1 cellular context compared by ENCODE assay signal in genomic region chr2:208015475-208015874, GRCh38.
TF ChIP-seq lines count a peak whose summit lies in the region.

No MANE protein-coding gene starts in this region.

TF ChIP-seq in HepG2, 621 proteins besides CTCF, POLR2A, EP300 and RAD21 (continued from another document and continues in another):
- TF ChIP-seq, protein P1, sequence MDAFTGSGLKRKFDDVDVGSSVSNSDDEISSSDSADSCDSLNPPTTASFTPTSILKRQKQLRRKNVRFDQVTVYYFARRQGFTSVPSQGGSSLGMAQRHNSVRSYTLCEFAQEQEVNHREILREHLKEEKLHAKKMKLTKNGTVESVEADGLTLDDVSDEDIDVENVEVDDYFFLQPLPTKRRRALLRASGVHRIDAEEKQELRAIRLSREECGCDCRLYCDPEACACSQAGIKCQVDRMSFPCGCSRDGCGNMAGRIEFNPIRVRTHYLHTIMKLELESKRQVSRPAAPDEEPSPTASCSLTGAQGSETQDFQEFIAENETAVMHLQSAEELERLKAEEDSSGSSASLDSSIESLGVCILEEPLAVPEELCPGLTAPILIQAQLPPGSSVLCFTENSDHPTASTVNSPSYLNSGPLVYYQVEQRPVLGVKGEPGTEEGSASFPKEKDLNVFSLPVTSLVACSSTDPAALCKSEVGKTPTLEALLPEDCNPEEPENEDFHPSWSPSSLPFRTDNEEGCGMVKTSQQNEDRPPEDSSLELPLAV (CRISPR knock-in tag; conservative IDR thresholded peaks at IDR 0.05; ENCODE audit: low read depth): no peak
- TF ChIP-seq NCOA2 (CRISPR knock-in tag; IDR thresholded peaks at IDR 0.05) (peak; percentile 61), TEAD3 (CRISPR knock-in tag; optimal IDR thresholded peaks at IDR 0.05; ENCODE audit: borderline replicate concordance) (peak; percentile 70), SRSF9 (IDR thresholded peaks at IDR 0.05; ENCODE audit: borderline replicate concordance, insufficient read depth, low read depth, low read length, poor library complexity, severe bottlenecking) (no peak), FOXA1 (IDR thresholded peaks at IDR 0.05) (no peak), FOXA1 (CRISPR knock-in tag; IDR thresholded peaks at IDR 0.05) (peak; percentile 61), FOXJ3 (CRISPR knock-in tag; IDR thresholded peaks at IDR 0.05; ENCODE audit: borderline replicate concordance) (peak; percentile 83; the same call in 1 of the 2 replicates), ZNF780A (CRISPR knock-in tag; IDR thresholded peaks at IDR 0.05) (no peak), CBFB (CRISPR knock-in tag; IDR thresholded peaks at IDR 0.05) (peak; percentile 61; the same call in 1 of the 2 replicates), PBX3 (CRISPR knock-in tag; IDR thresholded peaks at IDR 0.05; ENCODE audit: borderline replicate concordance) (no peak), CENPT (CRISPR knock-in tag; IDR thresholded peaks at IDR 0.05; ENCODE audit: low read depth) (no peak), HMG20A (CRISPR knock-in tag; IDR thresholded peaks at IDR 0.05; ENCODE audit: borderline replicate concordance) (peak; percentile 87; the same call in 1 of the 2 replicates), SOX6 (IDR thresholded peaks at IDR 0.05) (no peak), SOX6 (CRISPR knock-in tag; IDR thresholded peaks at IDR 0.05) (peak; percentile 88), ISL2 (CRISPR knock-in tag; IDR thresholded peaks at IDR 0.05) (peak; percentile 77), SOX13 (IDR thresholded peaks at IDR 0.05) (peak; percentile 69; the same call in 1 of the 2 replicates), SOX13 (CRISPR knock-in tag; conservative IDR thresholded peaks at IDR 0.05 in 1 of 2, IDR thresholded peaks at IDR 0.05 in 1 of 2) (peak in 1 of 2 experiments; percentile 98; a peak in 2 of 4 replicates), CEBPB (IDR thresholded peaks at IDR 0.05; ENCODE audit: borderline replicate concordance, low read depth, low read length) (peak; percentile 65; the same call in 1 of the 2 replicates), POLR2AphosphoS2 (IDR thresholded peaks at IDR 0.05; ENCODE audit: low read depth, low read length) (no peak), GATAD2A (CRISPR knock-in tag; IDR thresholded peaks at IDR 0.05) (peak; percentile 87), ZNF513 (CRISPR knock-in tag; conservative IDR thresholded peaks at IDR 0.05) (no peak), CREB1 (IDR thresholded peaks at IDR 0.05) (no peak), CREB1 (CRISPR knock-in tag; IDR thresholded peaks at IDR 0.05) (peak; percentile 51; the same call in 1 of the 2 replicates), TBL1XR1 (IDR thresholded peaks at IDR 0.05; ENCODE audit: borderline replicate concordance, low read length, partially characterized antibody) (no peak), CREM (IDR thresholded peaks at IDR 0.05) (peak; percentile 43; the same call in 1 of the 2 replicates), CREM (CRISPR knock-in tag; IDR thresholded peaks at IDR 0.05) (no peak), MAFF (IDR thresholded peaks at IDR 0.05; ENCODE audit: low read depth, low read length) (peak; percentile 9; the same call in 1 of the 2 replicates), ZNF512B (CRISPR knock-in tag; IDR thresholded peaks at IDR 0.05; ENCODE audit: borderline replicate concordance) (no peak), RARA (CRISPR knock-in tag; IDR thresholded peaks at IDR 0.05) (peak; percentile 46; the same call in 1 of the 2 replicates), SAP130 (CRISPR knock-in tag; IDR thresholded peaks at IDR 0.05; ENCODE audit: low read depth) (peak; percentile 34), HES4 (CRISPR knock-in tag; IDR thresholded peaks at IDR 0.05; ENCODE audit: borderline replicate concordance) (no peak), RBM22 (optimal IDR thresholded peaks at IDR 0.05; ENCODE audit: low read length) (no peak), THAP7 (CRISPR knock-in tag; IDR thresholded peaks at IDR 0.05) (no peak), ZNF136 (CRISPR knock-in tag; IDR thresholded peaks at IDR 0.05; ENCODE audit: low read depth) (no peak), TBX3 (IDR thresholded peaks at IDR 0.05; ENCODE audit: borderline replicate concordance) (peak; percentile 83), NKX3-1 (CRISPR knock-in tag; IDR thresholded peaks at IDR 0.05) (peak; percentile 76), ZNF703 (CRISPR knock-in tag; IDR thresholded peaks at IDR 0.05; ENCODE audit: borderline replicate concordance) (no peak), NR3C1 (CRISPR knock-in tag; IDR thresholded peaks at IDR 0.05) (no peak)
- TF ChIP-seq, protein P2, sequence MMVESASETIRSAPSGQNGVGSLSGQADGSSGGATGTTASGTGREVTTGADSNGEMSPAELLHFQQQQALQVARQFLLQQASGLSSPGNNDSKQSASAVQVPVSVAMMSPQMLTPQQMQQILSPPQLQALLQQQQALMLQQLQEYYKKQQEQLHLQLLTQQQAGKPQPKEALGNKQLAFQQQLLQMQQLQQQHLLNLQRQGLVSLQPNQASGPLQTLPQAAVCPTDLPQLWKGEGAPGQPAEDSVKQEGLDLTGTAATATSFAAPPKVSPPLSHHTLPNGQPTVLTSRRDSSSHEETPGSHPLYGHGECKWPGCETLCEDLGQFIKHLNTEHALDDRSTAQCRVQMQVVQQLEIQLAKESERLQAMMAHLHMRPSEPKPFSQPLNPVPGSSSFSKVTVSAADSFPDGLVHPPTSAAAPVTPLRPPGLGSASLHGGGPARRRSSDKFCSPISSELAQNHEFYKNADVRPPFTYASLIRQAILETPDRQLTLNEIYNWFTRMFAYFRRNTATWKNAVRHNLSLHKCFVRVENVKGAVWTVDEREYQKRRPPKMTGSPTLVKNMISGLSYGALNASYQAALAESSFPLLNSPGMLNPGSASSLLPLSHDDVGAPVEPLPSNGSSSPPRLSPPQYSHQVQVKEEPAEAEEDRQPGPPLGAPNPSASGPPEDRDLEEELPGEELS (CRISPR knock-in tag; IDR thresholded peaks at IDR 0.05): peak; percentile 72; the same call in 1 of the 2 replicates
- TF ChIP-seq, protein P3, sequence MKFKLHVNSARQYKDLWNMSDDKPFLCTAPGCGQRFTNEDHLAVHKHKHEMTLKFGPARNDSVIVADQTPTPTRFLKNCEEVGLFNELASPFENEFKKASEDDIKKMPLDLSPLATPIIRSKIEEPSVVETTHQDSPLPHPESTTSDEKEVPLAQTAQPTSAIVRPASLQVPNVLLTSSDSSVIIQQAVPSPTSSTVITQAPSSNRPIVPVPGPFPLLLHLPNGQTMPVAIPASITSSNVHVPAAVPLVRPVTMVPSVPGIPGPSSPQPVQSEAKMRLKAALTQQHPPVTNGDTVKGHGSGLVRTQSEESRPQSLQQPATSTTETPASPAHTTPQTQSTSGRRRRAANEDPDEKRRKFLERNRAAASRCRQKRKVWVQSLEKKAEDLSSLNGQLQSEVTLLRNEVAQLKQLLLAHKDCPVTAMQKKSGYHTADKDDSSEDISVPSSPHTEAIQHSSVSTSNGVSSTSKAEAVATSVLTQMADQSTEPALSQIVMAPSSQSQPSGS (CRISPR knock-in tag; IDR thresholded peaks at IDR 0.05): 0 out of 2 replicates have a peak, but pooled peaks have one; percentile 32
- TF ChIP-seq, protein P4, sequence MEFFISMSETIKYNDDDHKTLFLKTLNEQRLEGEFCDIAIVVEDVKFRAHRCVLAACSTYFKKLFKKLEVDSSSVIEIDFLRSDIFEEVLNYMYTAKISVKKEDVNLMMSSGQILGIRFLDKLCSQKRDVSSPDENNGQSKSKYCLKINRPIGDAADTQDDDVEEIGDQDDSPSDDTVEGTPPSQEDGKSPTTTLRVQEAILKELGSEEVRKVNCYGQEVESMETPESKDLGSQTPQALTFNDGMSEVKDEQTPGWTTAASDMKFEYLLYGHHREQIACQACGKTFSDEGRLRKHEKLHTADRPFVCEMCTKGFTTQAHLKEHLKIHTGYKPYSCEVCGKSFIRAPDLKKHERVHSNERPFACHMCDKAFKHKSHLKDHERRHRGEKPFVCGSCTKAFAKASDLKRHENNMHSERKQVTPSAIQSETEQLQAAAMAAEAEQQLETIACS (CRISPR knock-in tag; IDR thresholded peaks at IDR 0.05): no peak
- TF ChIP-seq, protein P5, sequence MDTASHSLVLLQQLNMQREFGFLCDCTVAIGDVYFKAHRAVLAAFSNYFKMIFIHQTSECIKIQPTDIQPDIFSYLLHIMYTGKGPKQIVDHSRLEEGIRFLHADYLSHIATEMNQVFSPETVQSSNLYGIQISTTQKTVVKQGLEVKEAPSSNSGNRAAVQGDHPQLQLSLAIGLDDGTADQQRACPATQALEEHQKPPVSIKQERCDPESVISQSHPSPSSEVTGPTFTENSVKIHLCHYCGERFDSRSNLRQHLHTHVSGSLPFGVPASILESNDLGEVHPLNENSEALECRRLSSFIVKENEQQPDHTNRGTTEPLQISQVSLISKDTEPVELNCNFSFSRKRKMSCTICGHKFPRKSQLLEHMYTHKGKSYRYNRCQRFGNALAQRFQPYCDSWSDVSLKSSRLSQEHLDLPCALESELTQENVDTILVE (CRISPR knock-in tag; IDR thresholded peaks at IDR 0.05): peak; percentile 18; the same call in 1 of the 2 replicates
- TF ChIP-seq, protein P6, sequence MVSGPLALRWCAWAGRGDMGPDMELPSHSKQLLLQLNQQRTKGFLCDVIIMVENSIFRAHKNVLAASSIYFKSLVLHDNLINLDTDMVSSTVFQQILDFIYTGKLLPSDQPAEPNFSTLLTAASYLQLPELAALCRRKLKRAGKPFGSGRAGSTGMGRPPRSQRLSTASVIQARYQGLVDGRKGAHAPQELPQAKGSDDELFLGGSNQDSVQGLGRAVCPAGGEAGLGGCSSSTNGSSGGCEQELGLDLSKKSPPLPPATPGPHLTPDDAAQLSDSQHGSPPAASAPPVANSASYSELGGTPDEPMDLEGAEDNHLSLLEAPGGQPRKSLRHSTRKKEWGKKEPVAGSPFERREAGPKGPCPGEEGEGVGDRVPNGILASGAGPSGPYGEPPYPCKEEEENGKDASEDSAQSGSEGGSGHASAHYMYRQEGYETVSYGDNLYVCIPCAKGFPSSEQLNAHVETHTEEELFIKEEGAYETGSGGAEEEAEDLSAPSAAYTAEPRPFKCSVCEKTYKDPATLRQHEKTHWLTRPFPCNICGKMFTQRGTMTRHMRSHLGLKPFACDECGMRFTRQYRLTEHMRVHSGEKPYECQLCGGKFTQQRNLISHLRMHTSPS (CRISPR knock-in tag; IDR thresholded peaks at IDR 0.05; ENCODE audit: low read depth): no peak
- TF ChIP-seq, protein P7, sequence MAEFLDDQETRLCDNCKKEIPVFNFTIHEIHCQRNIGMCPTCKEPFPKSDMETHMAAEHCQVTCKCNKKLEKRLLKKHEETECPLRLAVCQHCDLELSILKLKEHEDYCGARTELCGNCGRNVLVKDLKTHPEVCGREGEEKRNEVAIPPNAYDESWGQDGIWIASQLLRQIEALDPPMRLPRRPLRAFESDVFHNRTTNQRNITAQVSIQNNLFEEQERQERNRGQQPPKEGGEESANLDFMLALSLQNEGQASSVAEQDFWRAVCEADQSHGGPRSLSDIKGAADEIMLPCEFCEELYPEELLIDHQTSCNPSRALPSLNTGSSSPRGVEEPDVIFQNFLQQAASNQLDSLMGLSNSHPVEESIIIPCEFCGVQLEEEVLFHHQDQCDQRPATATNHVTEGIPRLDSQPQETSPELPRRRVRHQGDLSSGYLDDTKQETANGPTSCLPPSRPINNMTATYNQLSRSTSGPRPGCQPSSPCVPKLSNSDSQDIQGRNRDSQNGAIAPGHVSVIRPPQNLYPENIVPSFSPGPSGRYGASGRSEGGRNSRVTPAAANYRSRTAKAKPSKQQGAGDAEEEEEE (CRISPR knock-in tag; IDR thresholded peaks at IDR 0.05; ENCODE audit: borderline replicate concordance): no peak
